Comparison of ENCODE assay signal across 9 cellular contexts in genomic region chr15:78930577-78931388, GRCh38. TPM values are rescaled to one million over a fixed set of nuclear protein-coding genes. Genes with fewer than 3 reads are reported as not detected.
DNase-seq lines count a peak whose midpoint lies in the region; ATAC-seq and TF ChIP-seq lines count a peak whose summit lies in the region.
"Had no signal": no experiment of that assay in that cellular context is flagged by ENCODE, and none has a peak within 500 bp of the region (broad histone marks: within the 10 kb centered on the region; RNA-seq: fewer than 3 reads in every experiment).

No MANE protein-coding gene starts in this region.

- H3K36me3 ChIP-seq in kidney epithelial cell (ENCODE audit: control insufficient read depth, insufficient read depth, low read length), result no peaks in the 10 kb centered on the region

- no peaks in the 10 kb centered on the region for H3K9me3 Mint-ChIP-seq in activated T-helper 17 cell treated with anti-CD3 and anti-CD28 coated beads, Interleukin-2, amount 50 U/mL, for 72 hours

- no peak overlapping the region for H3K4me3 ChIP-seq in kidney epithelial cell (ENCODE audit: low read depth, low read length)

- H3K4me1 Mint-ChIP-seq in activated T-helper 17 cell treated with anti-CD3 and anti-CD28 coated beads, Interleukin-2, amount 50 U/mL, for 72 hours, result peaks cover 16% of the 10 kb centered on the region

- H3K36me3 Mint-ChIP-seq in activated T-helper 17 cell treated with anti-CD3 and anti-CD28 coated beads, Interleukin-2, amount 50 U/mL, for 72 hours (ENCODE audit: low read depth), result peaks cover 94% of the 10 kb centered on the region

- H3K27me3 Mint-ChIP-seq in activated T-helper 17 cell treated with anti-CD3 and anti-CD28 coated beads, Interleukin-2, amount 50 U/mL, for 72 hours, result no peaks in the 10 kb centered on the region

- H3K27me3 ChIP-seq in kidney epithelial cell (ENCODE audit: control insufficient read depth, insufficient read depth, low read length), result no peaks in the 10 kb centered on the region

- TF ChIP-seq CTCF in kidney epithelial cell (IDR thresholded peaks at IDR 0.05; ENCODE audit: insufficient read depth, low read length, poor library complexity, severe bottlenecking), result no peak

- no peak overlapping the region for H3K4me3 Mint-ChIP-seq in activated T-helper 17 cell treated with anti-CD3 and anti-CD28 coated beads, Interleukin-2, amount 50 U/mL, for 72 hours

- ATAC-seq in Right ventricle myocardium superior (ENCODE audit: poor library complexity), result peak; percentile 33
- no peak for ATAC-seq in activated T-helper 17 cell treated with anti-CD3 and anti-CD28 coated beads, Interleukin-2, amount 50 U/mL, for 72 hours (replicated peaks)
- ATAC-seq in HG03108 (IDR thresholded peaks at IDR 0.05; ENCODE audit: unreplicated experiment), result no peak

- H3K27ac Mint-ChIP-seq in activated T-helper 17 cell treated with anti-CD3 and anti-CD28 coated beads, Interleukin-2, amount 50 U/mL, for 72 hours, result peak overlapping the region; percentile 52

- intact Hi-C loops in Right ventricle myocardium superior (cut with DNase I), result no loop called here
- intact Hi-C loops in cardiac septum (cut with DNase I), result no loop called here

- no peak for DNase-seq in Right ventricle myocardium superior
- DNase-seq in cardiac septum (ENCODE audit: low spot score), result no peak
- peak; percentile 77 for DNase-seq in kidney epithelial cell (ENCODE audit: low read depth)
- DNase-seq in ecto neural progenitor cell (ENCODE audit: low spot score), result no peak
- DNase-seq in mucosa of gallbladder (ENCODE audit: low spot score), result no peak
- DNase-seq in stimulated activated CD4-positive, alpha-beta T cell treated with anti-CD3 and anti-CD28 coated beads, Interleukin-2, amount 100 ng/mL, for 48 hours, result no peak
- DNase-seq: NCI-H774 had no signal

RNA-seq across cellular contexts. Expression of gene CTSH, which starts 14.1 kb away (rescaled TPM):
- total RNA-seq in Right ventricle myocardium superior (68.4 TPM), cardiac septum (38.8 TPM), kidney epithelial cell (103 and 125 TPM in 2 replicates), mucosa of gallbladder (465 TPM)
- total RNA-seq in activated T-helper 17 cell treated with anti-CD3 and anti-CD28 coated beads, Interleukin-2, amount 50 U/mL, for 72 hours, result 100 to 1,000 TPM; 306 to 503 TPM

RNA-seq across cellular contexts. Expression of gene MORF4L1, which starts 58.1 kb away (rescaled TPM):
- total RNA-seq in Right ventricle myocardium superior, result 330 TPM
- 335 TPM for total RNA-seq in cardiac septum
- total RNA-seq in activated T-helper 17 cell treated with anti-CD3 and anti-CD28 coated beads, Interleukin-2, amount 50 U/mL, for 72 hours, result 100 to 1,000 TPM; 242 to 244 TPM
- 280 and 366 TPM in 2 replicates for total RNA-seq in kidney epithelial cell
- total RNA-seq in mucosa of gallbladder, result 309 TPM
